7 cellular contexts compared by ENCODE assay signal in genomic region chr5:88674262-88675158, GRCh38.
DNase-seq lines count a peak whose midpoint lies in the region; ATAC-seq, FAIRE-seq and TF ChIP-seq lines count a peak whose summit lies in the region.

No MANE protein-coding gene starts in this region.

- H3K4ac ChIP-seq in IMR-90 (ENCODE audit: low read depth, low read length): no peak overlapping the region

- TF ChIP-seq RAD21 in IMR-90 (IDR thresholded peaks at IDR 0.05; ENCODE audit: low read length) (no peak), neural cell (conservative IDR thresholded peaks at IDR 0.05) (no peak)

- TF ChIP-seq EP300 in neural cell (conservative IDR thresholded peaks at IDR 0.05; ENCODE audit: poor library complexity, severe bottlenecking): no peak

- dilution Hi-C loops in IMR-90 (cut with HindIII; ENCODE audit: low sequenced_read_pairs, unreplicated experiment) (no loop called here), endothelial cell of umbilical vein (cut with MboI; ENCODE audit: extremely low pct_ligation_motif_present, low sequenced_read_pairs) (loop anchor here (25.0 kb wide), 1 partner anchor 537 kb away; no protein-coding TSS in a partner anchor)

- H3K9me1 ChIP-seq in IMR-90 (ENCODE audit: insufficient read depth, low read length) (no peaks in the 10 kb centered on the region), endothelial cell of umbilical vein (replicated peaks; ENCODE audit: control insufficient read depth, extremely low read depth, insufficient read depth, low read length) (no peaks in the 10 kb centered on the region)

- no peak overlapping the region for H3K9ac ChIP-seq in IMR-90 (ENCODE audit: low read depth, low read length)
- peak overlapping the region; percentile 87 for H3K9ac ChIP-seq in SU-DHL-6 (ENCODE audit: low read length)
- peak overlapping the region; percentile 31 for H3K9ac ChIP-seq in endothelial cell of umbilical vein (replicated peaks; ENCODE audit: extremely low read depth, insufficient read depth, low read length)
- peak overlapping the region; percentile 96 for H3K9ac ChIP-seq in neural cell (ENCODE audit: low read length)

- no peak overlapping the region for H2BK20ac ChIP-seq in IMR-90 (ENCODE audit: low read depth, low read length)

- POLR2A ChIA-PET in IMR-90 (lab: Charles Lee; ENCODE audit: unreplicated experiment): no interaction called here
- POLR2A ChIA-PET in endothelial cell of umbilical vein (lab: Charles Lee): no interaction called here

- H2AFZ ChIP-seq in IMR-90 (replicated peaks; ENCODE audit: low read length, poor library complexity) (peak overlapping the region; percentile 81), SU-DHL-6 (ENCODE audit: low read depth, low read length, severe bottlenecking) (peak overlapping the region; percentile 90), endothelial cell of umbilical vein (ENCODE audit: low read depth, low read length) (peak overlapping the region; percentile 84), neural cell (ENCODE audit: low read depth, low read length) (no peak overlapping the region)

- H3K27ac ChIP-seq in IMR-90 (ENCODE audit: insufficient read depth, low read length) (no peak overlapping the region), SU-DHL-6 (ENCODE audit: low read depth, low read length) (peak overlapping the region; percentile 95), endothelial cell of umbilical vein (ENCODE audit: insufficient read depth, low read depth, low read length) (no peak overlapping the region), neural cell (ENCODE audit: low read length) (peak overlapping the region; percentile 100)

- CTCF ChIA-PET in IMR-90 (lab: Yijun Ruan, JAX) (interaction anchor here (1.6 to 2.3 kb wide), 2 partner anchors 18 to 893 kb away, joined by 4 to 9 read pairs; no protein-coding TSS in a partner anchor), endothelial cell of umbilical vein (lab: Charles Lee) (interaction anchor here (1.3 to 3.1 kb wide), 4 partner anchors 10 to 894 kb away, joined by 3 to 27 read pairs (median 9); no protein-coding TSS in a partner anchor)

- H4K8ac ChIP-seq in IMR-90 (ENCODE audit: low read depth in 2 of 2, low read length in 2 of 2): no peak overlapping the region

- no peak for FAIRE-seq in endothelial cell of umbilical vein (lab: Jason Lieb, UNC)

- peak; percentile 23 for TF ChIP-seq POLR2A in GM10847 (IDR thresholded peaks at IDR 0.05; ENCODE audit: extremely low read depth, insufficient read length)
- TF ChIP-seq POLR2A in IMR-90 (IDR thresholded peaks at IDR 0.05; ENCODE audit: low read depth, low read length): no peak
- TF ChIP-seq POLR2A in endothelial cell of umbilical vein (IDR thresholded peaks at IDR 0.05; ENCODE audit: low read depth, low read length): no peak

- H2BK120ac ChIP-seq in IMR-90 (ENCODE audit: low read depth, low read length): no peak overlapping the region

- in situ Hi-C loops in IMR-90 (cut with MboI; ENCODE audit: low sequenced_read_pairs): no loop called here

- ATAC-seq in GM21528 (IDR thresholded peaks at IDR 0.05; ENCODE audit: low FRiP score, unreplicated experiment) (peak; percentile 68), IMR-90 (ENCODE audit: low read depth) (no peak)

- H3K4me3 ChIP-seq in IMR-90 (ENCODE audit: insufficient read depth, low read depth, low read length): no peak overlapping the region
- peak overlapping the region; percentile 92 for H3K4me3 ChIP-seq in SU-DHL-6 (ENCODE audit: insufficient read depth, low read length, poor library complexity, severe bottlenecking)
- peak overlapping the region in 2 of 3 experiments; percentile 3 to 13 for H3K4me3 ChIP-seq in endothelial cell of umbilical vein (replicated peaks in 1 of 3; ENCODE audit: insufficient read depth in 1 of 3, low read depth in 1 of 3, low read length in 3 of 3)
- peak overlapping the region; percentile 82 for H3K4me3 ChIP-seq in neural cell (ENCODE audit: low read length)

- H2BK5ac ChIP-seq in IMR-90 (ENCODE audit: low read depth, low read length, poor library complexity, severe bottlenecking): no peak overlapping the region

- TF ChIP-seq CTCF in IMR-90 (conservative IDR thresholded peaks at IDR 0.05; ENCODE audit: low read depth, low read length) (no peak), SU-DHL-6 (IDR thresholded peaks at IDR 0.05; ENCODE audit: insufficient read depth, low read length, poor library complexity, severe bottlenecking) (no peak), endothelial cell of umbilical vein (IDR thresholded peaks at IDR 0.05; ENCODE audit: extremely low read depth in 1 of 2, insufficient read depth in 1 of 2, low read depth in 1 of 2, low read length in 2 of 2) (no peak), neural cell (IDR thresholded peaks at IDR 0.05; ENCODE audit: poor library complexity, severe bottlenecking) (no peak)

- H4K20me1 ChIP-seq in IMR-90 (ENCODE audit: insufficient read depth, low read length): no peaks in the 10 kb centered on the region
- no peaks in the 10 kb centered on the region for H4K20me1 ChIP-seq in SU-DHL-6 (ENCODE audit: low read depth, low read length)
- no peaks in the 10 kb centered on the region for H4K20me1 ChIP-seq in endothelial cell of umbilical vein (replicated peaks; ENCODE audit: control insufficient read depth, extremely low read depth, insufficient read depth, low read length)
- H4K20me1 ChIP-seq in neural cell (ENCODE audit: insufficient read depth): no peaks in the 10 kb centered on the region

- WGBS in IMR-90 (ENCODE audit: extremely low coverage in 2 of 2, insufficient read length in 1 of 2), 2 experiments: 3% methylated on average over 25 of the region's 87 CpGs; no CpG with 5 or more reads in 1 of the 2 experiments

- H3K9me3 ChIP-seq in IMR-90 (ENCODE audit: control insufficient read depth, insufficient read depth, low read length): peaks cover 9% of the 10 kb centered on the region; the same call in 1 of the 2 replicates
- no peaks in the 10 kb centered on the region for H3K9me3 ChIP-seq in SU-DHL-6 (ENCODE audit: insufficient read depth, low read length)
- H3K9me3 ChIP-seq in endothelial cell of umbilical vein (replicated peaks; ENCODE audit: control insufficient read depth, insufficient read depth, low read length): no peaks in the 10 kb centered on the region
- H3K9me3 ChIP-seq in neural cell (ENCODE audit: low read length): no peaks in the 10 kb centered on the region

- intact Hi-C loops in IMR-90 (cut with micrococcal nuclease) (no loop called here), endothelial cell of umbilical vein (cut with micrococcal nuclease) (loop anchor here (1.0 to 10.0 kb wide), 2 partner anchors 8 to 410 kb away; partner anchors contain the start of gene TMEM161B)

- H4K5ac ChIP-seq in IMR-90 (ENCODE audit: low read depth, low read length): no peak overlapping the region

- no peaks in the 10 kb centered on the region for H3K79me1 ChIP-seq in IMR-90 (ENCODE audit: low read depth in 1 of 2, low read length in 2 of 2)

- H3K36me3 ChIP-seq in IMR-90 (ENCODE audit: control insufficient read depth, insufficient read depth, low read length) (no peaks in the 10 kb centered on the region), SU-DHL-6 (ENCODE audit: low read length) (no peaks in the 10 kb centered on the region), endothelial cell of umbilical vein (ENCODE audit: control insufficient read depth in 2 of 2, extremely low read depth in 1 of 2, insufficient read depth in 2 of 2, low read length in 2 of 2) (no peaks in the 10 kb centered on the region), neural cell (ENCODE audit: insufficient read depth, low read length) (no peaks in the 10 kb centered on the region)

- H3K4me1 ChIP-seq in IMR-90 (ENCODE audit: control insufficient read depth, insufficient read depth, low read length): no peaks in the 10 kb centered on the region; the same call in 1 of the 2 replicates
- H3K4me1 ChIP-seq in endothelial cell of umbilical vein (ENCODE audit: control insufficient read depth, extremely low read depth, insufficient read depth, low read length): peaks cover 13% of the 10 kb centered on the region

- no peak for DNase-seq in IMR-90
- no peak for DNase-seq in endothelial cell of umbilical vein (ENCODE audit: low read depth, low spot score)
- DNase-seq in NCI-H2196 treated with DMSO at 0.1 percent for 48 hours (lab: John Stamatoyannopoulos, UW; ENCODE audit: unreplicated experiment): no peak

- H2BK15ac ChIP-seq in IMR-90 (ENCODE audit: low read depth, low read length): no peak overlapping the region

- H3K4me2 ChIP-seq in IMR-90 (ENCODE audit: low read depth, low read length): peak overlapping the region; percentile 17; the same call in 1 of the 2 replicates
- H3K4me2 ChIP-seq in SU-DHL-6 (ENCODE audit: low read depth, low read length, poor library complexity, severe bottlenecking): peak overlapping the region; percentile 79
- peak overlapping the region; percentile 76 for H3K4me2 ChIP-seq in endothelial cell of umbilical vein (ENCODE audit: insufficient read depth, low read length)
- H3K4me2 ChIP-seq in neural cell (ENCODE audit: low read length): peak overlapping the region; percentile 71

- no peak overlapping the region for H4K91ac ChIP-seq in IMR-90 (ENCODE audit: insufficient read depth, low read depth, low read length)

- H2AK9ac ChIP-seq in IMR-90 (replicated peaks; ENCODE audit: low read depth, low read length, poor library complexity): no peak overlapping the region

- BruUV-seq in IMR-90 (replicated peaks; lab: Mats Ljungman, UMichigan): no TSS peak
- no TSS peak for BruUV-seq in endothelial cell of umbilical vein (replicated peaks; lab: Mats Ljungman, UMichigan)

- peaks cover 5% of the 10 kb centered on the region; the same call in 1 of the 2 replicates for H3K79me2 ChIP-seq in SU-DHL-6 (ENCODE audit: insufficient read depth, low read length)
- no peaks in the 10 kb centered on the region for H3K79me2 ChIP-seq in endothelial cell of umbilical vein (ENCODE audit: control insufficient read depth, insufficient read depth, low read length)
- peaks cover 90% of the 10 kb centered on the region for H3K79me2 ChIP-seq in neural cell (replicated peaks; ENCODE audit: insufficient read depth, low read length)

- H3K9me2 ChIP-seq in SU-DHL-6 (replicated peaks; ENCODE audit: insufficient read depth, low read length) (no peaks in the 10 kb centered on the region), neural cell (ENCODE audit: insufficient read depth, low read length) (no peaks in the 10 kb centered on the region)

- no peak overlapping the region for H3K23ac ChIP-seq in IMR-90 (ENCODE audit: low read depth, low read length)

- H2AK5ac ChIP-seq in IMR-90 (ENCODE audit: low read depth, low read length): no peak overlapping the region

- H3K18ac ChIP-seq in IMR-90 (ENCODE audit: low read depth, low read length): no peak overlapping the region

- peaks cover 40% of the 10 kb centered on the region for H3F3A ChIP-seq in SU-DHL-6 (ENCODE audit: insufficient read depth)
- peaks cover 6% of the 10 kb centered on the region for H3F3A ChIP-seq in neural cell (ENCODE audit: insufficient read depth, low read length, poor library complexity, severe bottlenecking)

- peaks cover 73% of the 10 kb centered on the region for H3K27me3 ChIP-seq in IMR-90 (ENCODE audit: control insufficient read depth, insufficient read depth, low read length)
- no peaks in the 10 kb centered on the region for H3K27me3 ChIP-seq in SU-DHL-6 (ENCODE audit: low read length)
- H3K27me3 ChIP-seq in endothelial cell of umbilical vein (ENCODE audit: control insufficient read depth in 2 of 2, insufficient read depth in 2 of 2, low read length in 2 of 2): peaks cover 80 to 99% of the 10 kb centered on the region in 2 experiments
- H3K27me3 ChIP-seq in neural cell (ENCODE audit: insufficient read depth, low read depth, low read length): no peaks in the 10 kb centered on the region

- no peak overlapping the region for H3K14ac ChIP-seq in IMR-90 (replicated peaks; ENCODE audit: low read depth, low read length)

- no peak overlapping the region for H3K56ac ChIP-seq in IMR-90 (ENCODE audit: extremely low read depth, insufficient read depth, low read length)

Comparison
In these comparisons a context has a peak if more than half of its experiments do, and no peak if none do; other contexts are left out.
1. H3K27ac ChIP-seq: peak in SU-DHL-6 (single experiment) and neural cell (single experiment); none in IMR-90 (single experiment) and endothelial cell of umbilical vein (single experiment).
2. H3K4me2 ChIP-seq: peak in every context shown above with its lines; median percentile 79 in SU-DHL-6; 76 in endothelial cell of umbilical vein; 71 in neural cell; 17 in IMR-90.